Comparison of ENCODE assay signal across 15 cellular contexts in the genomic region with DNA sequence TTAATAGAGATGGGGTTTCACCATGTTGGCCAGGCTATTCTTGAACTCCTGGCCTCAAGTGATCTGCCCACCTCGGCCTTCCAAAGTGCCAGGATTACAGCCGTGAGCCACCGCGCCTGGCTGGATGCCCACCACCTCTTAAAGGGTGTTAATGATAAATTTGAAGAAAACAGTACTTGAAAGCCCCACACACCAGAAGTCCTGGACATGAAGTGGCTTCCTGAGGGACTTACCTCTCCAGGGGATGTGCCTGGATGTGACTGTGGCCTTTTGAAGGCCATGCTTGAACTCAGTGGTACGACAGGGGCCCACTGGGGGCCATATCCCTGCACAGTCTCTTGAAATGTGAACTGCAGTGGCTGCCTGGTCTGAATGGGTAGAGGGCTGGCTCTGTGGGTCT.
"Had no signal": no experiment of that assay in that cellular context is flagged by ENCODE, and none has a peak within 500 bp of the region (broad histone marks: within the 10 kb centered on the region; RNA-seq: fewer than 3 reads in every experiment).

No MANE protein-coding gene starts in this region.

- DNase-seq: effector memory CD8-positive, alpha-beta T cell; gastrocnemius medialis; heart right ventricle; hypothalamus; kidney glomerular epithelial cell; lower lobe of right lung; mesendoderm; naive B cell; stimulated activated CD4-positive, alpha-beta T cell treated with anti-CD3 and anti-CD28 coated beads, Interleukin-2, amount 100 ng/mL, for 48 hours; stimulated activated naive CD8-positive, alpha-beta T cell treated with anti-CD3 and anti-CD28 coated beads, Interleukin-15, Interleukin-2, amounts not matched to agents 100 U/mL and 50 U/mL, for 24 hours; tibial artery; upper lobe of left lung; uterus had no signal

- H3K27me3 Mint-ChIP-seq: effector memory CD8-positive, alpha-beta T cell; naive B cell had no signal

- ATAC-seq: effector memory CD8-positive, alpha-beta T cell; gastrocnemius medialis; heart right ventricle; left lobe of liver; right cardiac atrium; stimulated activated naive CD8-positive, alpha-beta T cell treated with anti-CD3 and anti-CD28 coated beads, Interleukin-15, Interleukin-2, amounts not matched to agents 100 U/mL and 50 U/mL, for 24 hours had no signal

- H3K9me3 Mint-ChIP-seq: effector memory CD8-positive, alpha-beta T cell; naive B cell had no signal
